In genomic region chr20:55142932-55143331, GRCh38 we compare ENCODE assay signal across 7 cellular contexts.
"Had no signal": no experiment of that assay in that cellular context is flagged by ENCODE, and none has a peak within 500 bp of the region (broad histone marks: within the 10 kb centered on the region; RNA-seq: fewer than 3 reads in every experiment).

No MANE protein-coding gene starts in this region.

- DNase-seq: H9, HCEC 1CT, KBM-7 had no signal

- H2AFZ ChIP-seq: GM23338 had no signal

- H3K27ac ChIP-seq: HL-60 had no signal

- FAIRE-seq: H1, HepG2 had no signal

- H3K4me2 ChIP-seq: GM23338 had no signal

- ATAC-seq: GM23338, HepG2 had no signal

- H3K4me3 ChIP-seq: GM23338 had no signal
